ENCODE assay signal across 1 cellular context in genomic region chr1:28505406-28506187, GRCh38.
TF ChIP-seq lines count a peak whose summit lies in the region.

RCC1 (plus strand) TSS chr1:28506043; CDS start chr1:28529867, 23,824 bp downstream.

TF ChIP-seq in K562, 482 proteins besides CTCF, POLR2A, EP300 and RAD21 (continued from another document and continues in another):
- TF ChIP-seq ZNF318 (IDR thresholded peaks at IDR 0.05; ENCODE audit: borderline replicate concordance in 1 of 2, low read depth in 1 of 2) (0 out of 4 replicates have a peak, but pooled peaks of 1 of the 2 experiments have one; percentile 29), ZNF324 (CRISPR knock-in tag; IDR thresholded peaks at IDR 0.05) (0 out of 2 replicates have a peak, but pooled peaks have one; percentile 45), PHF21A (IDR thresholded peaks at IDR 0.05; ENCODE audit: borderline replicate concordance, low read depth) (no peak; the same call in 1 of the 2 replicates), GATAD2A (IDR thresholded peaks at IDR 0.05) (no peak; the same call in 1 of the 2 replicates), RBFOX2 (IDR thresholded peaks at IDR 0.05; ENCODE audit: low read depth, low read length) (no peak), RFX5 (IDR thresholded peaks at IDR 0.05; ENCODE audit: low read depth, low read length) (no peak; the same call in 1 of the 2 replicates), SAP30 (IDR thresholded peaks at IDR 0.05; ENCODE audit: borderline replicate concordance, insufficient read depth, low read depth, low read length, poor library complexity, severe bottlenecking) (peak; percentile 33), ZBTB17 (CRISPR knock-in tag; IDR thresholded peaks at IDR 0.05) (0 out of 2 replicates have a peak, but pooled peaks have one; percentile 56), THRAP3 (IDR thresholded peaks at IDR 0.05; ENCODE audit: borderline replicate concordance) (peak; percentile 86; the same call in 1 of the 2 replicates), EWSR1 (IDR thresholded peaks at IDR 0.05; ENCODE audit: borderline replicate concordance, low read depth, partially characterized antibody) (no peak), ZNF398 (CRISPR knock-in tag; IDR thresholded peaks at IDR 0.05) (no peak), MLLT1 (IDR thresholded peaks at IDR 0.05) (peak; percentile 78 to 86; a peak in 3 of 4 replicates), SRF (CRISPR knock-in tag; IDR thresholded peaks at IDR 0.05) (peak; percentile 10 to 66; a peak in 1 of 4 replicates), THRB (CRISPR knock-in tag; conservative IDR thresholded peaks at IDR 0.05) (0 out of 2 replicates have a peak, but pooled peaks have one; percentile 39), NEUROD1 (IDR thresholded peaks at IDR 0.05; ENCODE audit: borderline replicate concordance, low read depth, low read length, partially characterized antibody) (peak; percentile 43), VEZF1 (CRISPR knock-in tag; IDR thresholded peaks at IDR 0.05) (peak; percentile 76), ZNF586 (CRISPR knock-in tag; conservative IDR thresholded peaks at IDR 0.05) (0 out of 2 replicates have a peak, but pooled peaks have one; percentile 57), NCOA4 (IDR thresholded peaks at IDR 0.05; ENCODE audit: partially characterized antibody) (no peak), ZC3H11A (IDR thresholded peaks at IDR 0.05; ENCODE audit: low read depth, low read length) (no peak), ZFX (CRISPR knock-in tag; IDR thresholded peaks at IDR 0.05) (peak; percentile 88), U2AF1 (optimal IDR thresholded peaks at IDR 0.05; ENCODE audit: low read depth, low read length) (no peak), RCOR1 (IDR thresholded peaks at IDR 0.05; ENCODE audit: borderline replicate concordance in 1 of 2, low read depth in 2 of 2, low read length in 2 of 2) (peak in 1 of 2 experiments; percentile 19; a peak in 2 of 4 replicates), SIN3B (IDR thresholded peaks at IDR 0.05; ENCODE audit: low read depth) (peak; percentile 55; the same call in 1 of the 2 replicates), TAF9B (IDR thresholded peaks at IDR 0.05; ENCODE audit: partially characterized antibody) (peak; percentile 98), E2F3 (CRISPR knock-in tag; IDR thresholded peaks at IDR 0.05) (0 out of 2 replicates have a peak, but pooled peaks have one; percentile 44), ZNF311 (CRISPR knock-in tag; IDR thresholded peaks at IDR 0.05) (no peak; the same call in 1 of the 2 replicates), KLF13 (tag; IDR thresholded peaks at IDR 0.05; ENCODE audit: borderline replicate concordance, low read depth) (peak; percentile 70; the same call in 1 of the 2 replicates), HMG20B (CRISPR knock-in tag; IDR thresholded peaks at IDR 0.05) (no peak), EHMT2 (IDR thresholded peaks at IDR 0.05) (no peak), BRF1 (IDR thresholded peaks at IDR 0.05; ENCODE audit: borderline replicate concordance, extremely low read depth, insufficient read length) (no peak), NCOA2 (IDR thresholded peaks at IDR 0.05; ENCODE audit: partially characterized antibody in 2 of 2) (no peak), ZNF224 (CRISPR knock-in tag; IDR thresholded peaks at IDR 0.05) (peak; percentile 52; the same call in 1 of the 2 replicates), ZFP30 (CRISPR knock-in tag; IDR thresholded peaks at IDR 0.05; ENCODE audit: borderline replicate concordance) (no peak), CHD2 (IDR thresholded peaks at IDR 0.05; ENCODE audit: low read depth, low read length) (peak; percentile 100), ZNF778 (CRISPR knock-in tag; IDR thresholded peaks at IDR 0.05) (no peak), ZNF75A (CRISPR knock-in tag; IDR thresholded peaks at IDR 0.05) (0 out of 2 replicates have a peak, but pooled peaks have one; percentile 26)
- TF ChIP-seq, protein P1, sequence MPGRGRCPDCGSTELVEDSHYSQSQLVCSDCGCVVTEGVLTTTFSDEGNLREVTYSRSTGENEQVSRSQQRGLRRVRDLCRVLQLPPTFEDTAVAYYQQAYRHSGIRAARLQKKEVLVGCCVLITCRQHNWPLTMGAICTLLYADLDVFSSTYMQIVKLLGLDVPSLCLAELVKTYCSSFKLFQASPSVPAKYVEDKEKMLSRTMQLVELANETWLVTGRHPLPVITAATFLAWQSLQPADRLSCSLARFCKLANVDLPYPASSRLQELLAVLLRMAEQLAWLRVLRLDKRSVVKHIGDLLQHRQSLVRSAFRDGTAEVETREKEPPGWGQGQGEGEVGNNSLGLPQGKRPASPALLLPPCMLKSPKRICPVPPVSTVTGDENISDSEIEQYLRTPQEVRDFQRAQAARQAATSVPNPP (IDR thresholded peaks at IDR 0.05; ENCODE audit: borderline replicate concordance, insufficient read depth, insufficient read length): no peak
- TF ChIP-seq, protein P2, sequence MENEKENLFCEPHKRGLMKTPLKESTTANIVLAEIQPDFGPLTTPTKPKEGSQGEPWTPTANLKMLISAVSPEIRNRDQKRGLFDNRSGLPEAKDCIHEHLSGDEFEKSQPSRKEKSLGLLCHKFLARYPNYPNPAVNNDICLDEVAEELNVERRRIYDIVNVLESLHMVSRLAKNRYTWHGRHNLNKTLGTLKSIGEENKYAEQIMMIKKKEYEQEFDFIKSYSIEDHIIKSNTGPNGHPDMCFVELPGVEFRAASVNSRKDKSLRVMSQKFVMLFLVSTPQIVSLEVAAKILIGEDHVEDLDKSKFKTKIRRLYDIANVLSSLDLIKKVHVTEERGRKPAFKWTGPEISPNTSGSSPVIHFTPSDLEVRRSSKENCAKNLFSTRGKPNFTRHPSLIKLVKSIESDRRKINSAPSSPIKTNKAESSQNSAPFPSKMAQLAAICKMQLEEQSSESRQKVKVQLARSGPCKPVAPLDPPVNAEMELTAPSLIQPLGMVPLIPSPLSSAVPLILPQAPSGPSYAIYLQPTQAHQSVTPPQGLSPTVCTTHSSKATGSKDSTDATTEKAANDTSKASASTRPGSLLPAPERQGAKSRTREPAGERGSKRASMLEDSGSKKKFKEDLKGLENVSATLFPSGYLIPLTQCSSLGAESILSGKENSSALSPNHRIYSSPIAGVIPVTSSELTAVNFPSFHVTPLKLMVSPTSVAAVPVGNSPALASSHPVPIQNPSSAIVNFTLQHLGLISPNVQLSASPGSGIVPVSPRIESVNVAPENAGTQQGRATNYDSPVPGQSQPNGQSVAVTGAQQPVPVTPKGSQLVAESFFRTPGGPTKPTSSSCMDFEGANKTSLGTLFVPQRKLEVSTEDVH (IDR thresholded peaks at IDR 0.05; ENCODE audit: low read depth, partially characterized antibody): peak; percentile 30
- TF ChIP-seq, protein P3, sequence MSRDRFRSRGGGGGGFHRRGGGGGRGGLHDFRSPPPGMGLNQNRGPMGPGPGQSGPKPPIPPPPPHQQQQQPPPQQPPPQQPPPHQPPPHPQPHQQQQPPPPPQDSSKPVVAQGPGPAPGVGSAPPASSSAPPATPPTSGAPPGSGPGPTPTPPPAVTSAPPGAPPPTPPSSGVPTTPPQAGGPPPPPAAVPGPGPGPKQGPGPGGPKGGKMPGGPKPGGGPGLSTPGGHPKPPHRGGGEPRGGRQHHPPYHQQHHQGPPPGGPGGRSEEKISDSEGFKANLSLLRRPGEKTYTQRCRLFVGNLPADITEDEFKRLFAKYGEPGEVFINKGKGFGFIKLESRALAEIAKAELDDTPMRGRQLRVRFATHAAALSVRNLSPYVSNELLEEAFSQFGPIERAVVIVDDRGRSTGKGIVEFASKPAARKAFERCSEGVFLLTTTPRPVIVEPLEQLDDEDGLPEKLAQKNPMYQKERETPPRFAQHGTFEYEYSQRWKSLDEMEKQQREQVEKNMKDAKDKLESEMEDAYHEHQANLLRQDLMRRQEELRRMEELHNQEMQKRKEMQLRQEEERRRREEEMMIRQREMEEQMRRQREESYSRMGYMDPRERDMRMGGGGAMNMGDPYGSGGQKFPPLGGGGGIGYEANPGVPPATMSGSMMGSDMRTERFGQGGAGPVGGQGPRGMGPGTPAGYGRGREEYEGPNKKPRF (IDR thresholded peaks at IDR 0.05; ENCODE audit: low read depth, low read length): no peak
